Comparison of ENCODE assay signal across 9 cellular contexts in the genomic region with DNA sequence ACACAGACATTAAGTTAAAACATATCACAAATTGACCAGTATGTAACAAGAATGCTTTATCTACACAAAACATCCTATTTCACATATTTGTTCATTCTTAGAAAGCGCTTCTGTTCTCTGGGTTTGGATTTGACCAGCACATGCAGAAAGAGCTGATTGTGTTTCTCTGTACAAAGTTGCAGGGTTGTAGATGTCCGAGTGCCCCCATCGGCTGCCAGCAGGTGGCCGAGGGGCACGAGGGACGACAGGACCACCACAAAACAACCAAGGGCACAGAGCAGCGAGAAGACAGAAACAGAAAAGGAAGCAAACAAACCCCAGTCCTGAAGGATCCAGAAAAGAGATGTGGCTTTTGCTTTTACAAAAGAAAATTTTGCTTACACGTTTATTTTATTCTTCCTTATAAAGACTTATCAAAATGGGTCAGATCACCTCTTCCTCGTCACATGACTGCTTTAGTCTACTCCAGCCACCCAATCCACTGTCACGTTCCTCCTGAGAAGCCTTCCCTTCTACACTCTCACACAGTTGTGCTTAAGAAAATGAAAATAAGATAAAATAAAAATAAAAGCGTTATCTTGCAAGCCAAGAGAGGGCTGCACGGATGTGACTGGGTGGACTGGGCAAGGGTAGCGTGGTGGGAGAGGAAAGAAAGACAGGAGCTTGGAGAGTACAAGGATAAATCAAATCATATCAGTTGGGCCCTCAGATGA. TPM values are rescaled to one million over a fixed set of nuclear protein-coding genes. Genes with fewer than 3 reads are reported as not detected.
A peak's percentile ranks its signal among the peaks of the same experiment; 100 is the strongest.
DNase-seq lines count a peak whose midpoint lies in the region; ATAC-seq and TF ChIP-seq lines count a peak whose summit lies in the region.
"Had no signal": no experiment of that assay in that cellular context is flagged by ENCODE, and none has a peak within 500 bp of the region (broad histone marks: within the 10 kb centered on the region; RNA-seq: fewer than 3 reads in every experiment).

No MANE protein-coding gene starts in this region.

- H3K9me3 ChIP-seq in OCI-LY1 (ENCODE audit: low read length) = no peaks in the 10 kb centered on the region
- no peaks in the 10 kb centered on the region for H3K9me3 ChIP-seq in endodermal cell (ENCODE audit: control insufficient read depth, low read length)

- H3K9ac ChIP-seq in OCI-LY1 (ENCODE audit: low read length) = peak overlapping the region; percentile 58; the same call in 1 of the 2 replicates
- H3K9ac ChIP-seq in endodermal cell (ENCODE audit: extremely low read depth, low read length, poor library complexity, severe bottlenecking) = no peak overlapping the region
- H3K9ac ChIP-seq: BLaER1 treated with 17β-estradiol and CSF1 and Interleukin-3, amounts not matched to agents 10 nM and 100 nM had no signal

- H3K4me1 Mint-ChIP-seq in activated T-cell treated with anti-CD3 and anti-CD28 coated beads, Interleukin-2, amount 50 U/mL, for 4 hours (ENCODE audit: low read depth) = peaks cover 24% of the 10 kb centered on the region
- peaks cover 6% of the 10 kb centered on the region for H3K4me1 Mint-ChIP-seq in endodermal cell
- H3K4me1 Mint-ChIP-seq in stimulated activated naive B cell treated with anti-CD40 and anti-IgM and Interleukin-4, amounts not matched to agents 10 μg/mL and 1 μg/mL and 100 μg/mL, for 72 hours = peaks cover 19 to 40% of the 10 kb centered on the region in 2 donors

- TF ChIP-seq CTCF in OCI-LY1 (IDR thresholded peaks at IDR 0.05; ENCODE audit: low read length) (peak; percentile 46), endodermal cell (conservative IDR thresholded peaks at IDR 0.05) (peak; percentile 44)

- no peak overlapping the region for H2AFZ ChIP-seq in OCI-LY1 (ENCODE audit: low read length)

- no peaks in the 10 kb centered on the region for H3K9me2 ChIP-seq in OCI-LY1 (ENCODE audit: low read depth, low read length)

- H3K27ac ChIP-seq in OCI-LY1 (ENCODE audit: low read depth, low read length, poor library complexity, severe bottlenecking) = no peak overlapping the region
- H3K27ac ChIP-seq in endodermal cell (ENCODE audit: low read depth, low read length) = no peak overlapping the region
- H3K27ac ChIP-seq: BLaER1 treated with 17β-estradiol and CSF1 and Interleukin-3, amounts not matched to agents 10 nM and 100 nM had no signal

- H3K4me3 Mint-ChIP-seq in activated T-cell treated with anti-CD3 and anti-CD28 coated beads, Interleukin-2, amount 50 U/mL, for 4 hours = peak overlapping the region; percentile 80
- peak overlapping the region; percentile 54 for H3K4me3 Mint-ChIP-seq in endodermal cell
- H3K4me3 Mint-ChIP-seq in stimulated activated naive B cell treated with anti-CD40 and anti-IgM and Interleukin-4, amounts not matched to agents 10 μg/mL and 1 μg/mL and 100 μg/mL, for 72 hours = peak overlapping the region; percentile 86 to 88

- 8 to 12% methylated on average over 3 to 13 of the region's 13 CpGs for WGBS in endodermal cell (ENCODE audit: insufficient coverage in 1 of 2, insufficient read length in 1 of 2), 2 experiments

- H3K4me3 ChIP-seq in OCI-LY1 (ENCODE audit: low read depth, low read length, poor library complexity, severe bottlenecking) (peak overlapping the region; percentile 70), endodermal cell (ENCODE audit: low read length) (peak overlapping the region; percentile 40)

- H3K4me2 ChIP-seq in OCI-LY1 (ENCODE audit: low read length) = peak overlapping the region; percentile 84

- H3K36me3 ChIP-seq in OCI-LY1 (ENCODE audit: insufficient read depth, low read length) (no peaks in the 10 kb centered on the region), endodermal cell (ENCODE audit: control insufficient read depth, insufficient read depth, low read length) (no peaks in the 10 kb centered on the region)
- H3K36me3 ChIP-seq: BLaER1 treated with 17β-estradiol and CSF1 and Interleukin-3, amounts not matched to agents 10 nM and 100 nM had no signal

- no peaks in the 10 kb centered on the region for H3K36me3 Mint-ChIP-seq in activated T-cell treated with anti-CD3 and anti-CD28 coated beads, Interleukin-2, amount 50 U/mL, for 4 hours (ENCODE audit: insufficient read depth)
- no peaks in the 10 kb centered on the region for H3K36me3 Mint-ChIP-seq in endodermal cell (ENCODE audit: low read depth)
- H3K36me3 Mint-ChIP-seq in stimulated activated naive B cell treated with anti-CD40 and anti-IgM and Interleukin-4, amounts not matched to agents 10 μg/mL and 1 μg/mL and 100 μg/mL, for 72 hours = peaks cover 6 to 13% of the 10 kb centered on the region in 2 donors

- no peaks in the 10 kb centered on the region for H3K79me2 ChIP-seq in OCI-LY1 (ENCODE audit: insufficient read depth, low read length)

- H4K20me1 ChIP-seq in OCI-LY1 (ENCODE audit: insufficient read depth, low read length) = no peaks in the 10 kb centered on the region

- H3K27ac Mint-ChIP-seq in endodermal cell = no peak overlapping the region
- H3K27ac Mint-ChIP-seq in stimulated activated naive B cell treated with anti-CD40 and anti-IgM and Interleukin-4, amounts not matched to agents 10 μg/mL and 1 μg/mL and 100 μg/mL, for 72 hours = peak overlapping the region; percentile 79

- H3K9me3 Mint-ChIP-seq in activated T-cell treated with anti-CD3 and anti-CD28 coated beads, Interleukin-2, amount 50 U/mL, for 4 hours = peaks cover 9% of the 10 kb centered on the region
- H3K9me3 Mint-ChIP-seq in endodermal cell = peaks cover 5% of the 10 kb centered on the region
- H3K9me3 Mint-ChIP-seq in stimulated activated naive B cell treated with anti-CD40 and anti-IgM and Interleukin-4, amounts not matched to agents 10 μg/mL and 1 μg/mL and 100 μg/mL, for 72 hours = peaks cover 8 to 9% of the 10 kb centered on the region in 2 donors

- no peaks in the 10 kb centered on the region for H3K27me3 ChIP-seq in OCI-LY1 (ENCODE audit: insufficient read depth, low read length)
- H3K27me3 ChIP-seq in endodermal cell (ENCODE audit: control insufficient read depth, insufficient read depth, low read length, poor library complexity, severe bottlenecking) = peaks cover 100% of the 10 kb centered on the region

- no peaks in the 10 kb centered on the region for H3F3A ChIP-seq in OCI-LY1 (ENCODE audit: insufficient read depth, low read length)

- peaks cover 80% of the 10 kb centered on the region for H3K27me3 Mint-ChIP-seq in activated T-cell treated with anti-CD3 and anti-CD28 coated beads, Interleukin-2, amount 50 U/mL, for 4 hours (ENCODE audit: low read depth)
- peaks cover 98% of the 10 kb centered on the region for H3K27me3 Mint-ChIP-seq in endodermal cell (ENCODE audit: insufficient read depth)
- peaks cover 50 to 81% of the 10 kb centered on the region in 2 donors for H3K27me3 Mint-ChIP-seq in stimulated activated naive B cell treated with anti-CD40 and anti-IgM and Interleukin-4, amounts not matched to agents 10 μg/mL and 1 μg/mL and 100 μg/mL, for 72 hours

- no peak for DNase-seq in activated T-cell treated with anti-CD3 and anti-CD28 coated beads, Interleukin-2, amount 50 U/mL, for 4 hours
- no peak for DNase-seq in activated T-cell treated with anti-CD3 and anti-CD28 coated beads, Interleukin-2, amount 50 U/mL, for 1 hour
- peak; percentile 51 for DNase-seq in endodermal cell
- DNase-seq in stimulated activated naive B cell treated with anti-CD40 and anti-IgM and Interleukin-4, amounts not matched to agents 10 μg/mL and 1 μg/mL and 100 μg/mL, for 72 hours = no peak
- DNase-seq in D341Med (ENCODE audit: low spot score) = no peak

- peaks cover 18% of the 10 kb centered on the region for H3K4me1 ChIP-seq in OCI-LY1 (ENCODE audit: insufficient read depth, low read length, severe bottlenecking)
- H3K4me1 ChIP-seq in endodermal cell (ENCODE audit: control insufficient read depth, insufficient read depth, low read length) = peaks cover 5% of the 10 kb centered on the region

- no peak for ATAC-seq in activated T-cell treated with anti-CD3 and anti-CD28 coated beads, Interleukin-2, amount 50 U/mL, for 4 hours
- ATAC-seq in stimulated activated naive B cell treated with anti-CD40 and anti-IgM and Interleukin-4, amounts not matched to agents 10 μg/mL and 1 μg/mL and 100 μg/mL, for 72 hours (replicated peaks) = no peak
- ATAC-seq in HG02884 (IDR thresholded peaks at IDR 0.05; ENCODE audit: unreplicated experiment) (no peak), GM21381 (IDR thresholded peaks at IDR 0.05; ENCODE audit: unreplicated experiment) (no peak)

RNA-seq across cellular contexts. Expression of a gene that starts 9.5 kb away (rescaled TPM):
- total RNA-seq in activated T-cell treated with anti-CD3 and anti-CD28 coated beads, Interleukin-2, amount 50 U/mL, for 4 hours = not detected
- total RNA-seq in endodermal cell = not detected
- polyA plus RNA-seq in endodermal cell (2013, experiment 1 of 2) = 0.50 TPM
- 0.25 TPM for polyA plus RNA-seq in endodermal cell (2013, experiment 2 of 2)
